7 cellular contexts compared by ENCODE assay signal in the genomic region with DNA sequence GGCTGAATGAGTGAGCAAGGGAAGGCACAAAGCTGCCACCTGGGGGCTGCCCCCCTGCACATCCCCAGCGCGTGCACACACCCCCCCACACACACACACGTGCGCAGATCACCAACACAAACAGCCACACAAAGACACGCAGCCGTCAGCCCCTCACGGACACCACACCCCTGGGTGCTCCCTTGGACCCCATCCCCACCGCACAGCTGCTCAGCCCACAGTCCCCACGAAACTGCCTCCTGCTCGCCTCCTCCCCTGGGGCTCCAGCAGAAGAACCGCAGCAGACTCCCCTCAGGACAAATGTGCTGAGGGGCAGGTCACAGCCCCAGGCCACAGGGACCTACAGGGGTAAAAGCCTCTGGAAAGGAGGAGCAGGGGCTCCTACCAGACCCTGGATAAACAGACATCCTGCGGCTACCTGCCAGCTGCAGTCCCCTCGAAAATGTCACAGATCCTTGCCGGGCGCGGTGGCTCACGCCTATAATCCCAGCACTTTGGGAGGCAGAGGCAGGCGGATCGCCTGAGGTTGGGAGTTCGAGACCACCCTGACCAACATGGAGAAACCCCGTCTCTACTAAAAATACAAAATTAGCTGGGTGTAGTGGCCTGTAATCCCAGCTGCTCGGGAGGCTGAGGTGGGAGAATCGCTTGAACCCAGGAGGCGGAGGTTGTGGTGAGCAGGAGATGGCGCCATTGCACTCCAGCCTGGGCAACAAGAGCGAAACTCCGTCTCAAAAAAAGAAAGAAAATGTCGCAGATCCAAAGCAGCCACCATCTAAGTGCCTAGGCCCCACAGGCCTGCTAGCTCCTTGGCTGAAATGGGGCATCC. TPM values are rescaled to one million over a fixed set of nuclear protein-coding genes. Genes with fewer than 3 reads are reported as not detected.
DNase-seq lines count a peak whose midpoint lies in the region; ATAC-seq and TF ChIP-seq lines count a peak whose summit lies in the region.
"Had no signal": no experiment of that assay in that cellular context is flagged by ENCODE, and none has a peak within 500 bp of the region (broad histone marks: within the 10 kb centered on the region; RNA-seq: fewer than 3 reads in every experiment).

No MANE protein-coding gene starts in this region.

- peaks cover 46 to 55% of the 10 kb centered on the region in 2 donors for H3K36me3 Mint-ChIP-seq in stimulated activated naive B cell treated with anti-CD40 and anti-IgM and Interleukin-4, amounts not matched to agents 10 μg/mL and 1 μg/mL and 100 μg/mL, for 72 hours

- no peak for TF ChIP-seq POLR2A in heart left ventricle (IDR thresholded peaks at IDR 0.05)

- no peak for ATAC-seq in heart left ventricle
- ATAC-seq in stimulated activated naive B cell treated with anti-CD40 and anti-IgM and Interleukin-4, amounts not matched to agents 10 μg/mL and 1 μg/mL and 100 μg/mL, for 72 hours (replicated peaks), result no peak

- H3K27ac ChIP-seq in heart left ventricle, result peak overlapping the region in 8 of 12 donors; percentile 81 to 97 (median 92)
- H3K27ac ChIP-seq in right atrium auricular region, result peak overlapping the region in 1 of 2 donors; percentile 93
- H3K27ac ChIP-seq: colonic mucosa had no signal

- intact Hi-C loops in heart left ventricle (cut with DNase I), result loop anchor here in 5 of 10 donors (5.0 to 10.0 kb wide), 3 partner anchors 55 to 172 kb away; partner anchors contain the start of gene GLYCTK (in 2 of the 5)

- H3K27me3 Mint-ChIP-seq in stimulated activated naive B cell treated with anti-CD40 and anti-IgM and Interleukin-4, amounts not matched to agents 10 μg/mL and 1 μg/mL and 100 μg/mL, for 72 hours, result no peaks in the 10 kb centered on the region

- peaks cover 0 to 76% (median 55%) of the 10 kb centered on the region in 9 donors for H3K36me3 ChIP-seq in heart left ventricle
- peaks cover 48% of the 10 kb centered on the region for H3K36me3 ChIP-seq in right atrium auricular region

- H3K9me3 Mint-ChIP-seq in stimulated activated naive B cell treated with anti-CD40 and anti-IgM and Interleukin-4, amounts not matched to agents 10 μg/mL and 1 μg/mL and 100 μg/mL, for 72 hours, result no peaks in the 10 kb centered on the region

- H3K9me3 ChIP-seq in heart left ventricle (no peaks in the 10 kb centered on the region), right atrium auricular region (no peaks in the 10 kb centered on the region)
- H3K9me3 ChIP-seq: colonic mucosa had no signal

- DNase-seq in heart left ventricle (no peak), right atrium auricular region (ENCODE audit: low spot score) (no peak), cardiac fibroblast (ENCODE audit: low read depth in 2 of 2) (no peak), NCI-H82 treated with DMSO at 0.1 percent for 48 hours (lab: John Stamatoyannopoulos, UW; ENCODE audit: unreplicated experiment) (no peak), cerebellar cortex (ENCODE audit: low spot score) (no peak)
- no peak for DNase-seq in stimulated activated naive B cell treated with anti-CD40 and anti-IgM and Interleukin-4, amounts not matched to agents 10 μg/mL and 1 μg/mL and 100 μg/mL, for 72 hours

- WGBS in heart left ventricle, 4 donors, result 71 to 88% (median 80%) methylated on average over 24 to 28 of the region's 28 CpGs

- H3K4me3 Mint-ChIP-seq in stimulated activated naive B cell treated with anti-CD40 and anti-IgM and Interleukin-4, amounts not matched to agents 10 μg/mL and 1 μg/mL and 100 μg/mL, for 72 hours, result peak overlapping the region in 1 of 2 donors; percentile 36

- H3K4me1 ChIP-seq in heart left ventricle (peaks cover 3 to 59% (median 39%) of the 10 kb centered on the region in 12 donors), right atrium auricular region (peaks cover 0 to 57% of the 10 kb centered on the region in 2 donors)

- no peaks in the 10 kb centered on the region for H3K27me3 ChIP-seq in heart left ventricle
- no peaks in the 10 kb centered on the region for H3K27me3 ChIP-seq in right atrium auricular region
- H3K27me3 ChIP-seq: colonic mucosa had no signal

- H3K4me3 ChIP-seq in heart left ventricle (peak overlapping the region in 10 of 12 donors; percentile 7 to 59 (median 40)), right atrium auricular region (no peak overlapping the region), cardiac fibroblast (replicated peaks in 1 of 2; ENCODE audit: low read depth in 2 of 2, low read length in 2 of 2) (no peak overlapping the region)
- H3K4me3 ChIP-seq: colonic mucosa had no signal

- peak in 5 of 12 donors; percentile 4 to 31 (median 15) for TF ChIP-seq CTCF in heart left ventricle (IDR thresholded peaks at IDR 0.05)
- no peak for TF ChIP-seq CTCF in right atrium auricular region (IDR thresholded peaks at IDR 0.05)
- TF ChIP-seq CTCF in cardiac fibroblast (IDR thresholded peaks at IDR 0.05; ENCODE audit: low read depth, low read length), result peak; percentile 3

- H3K4me1 Mint-ChIP-seq in stimulated activated naive B cell treated with anti-CD40 and anti-IgM and Interleukin-4, amounts not matched to agents 10 μg/mL and 1 μg/mL and 100 μg/mL, for 72 hours, result peaks cover 31 to 78% of the 10 kb centered on the region in 2 donors

- peak overlapping the region; percentile 81 for H3K27ac Mint-ChIP-seq in stimulated activated naive B cell treated with anti-CD40 and anti-IgM and Interleukin-4, amounts not matched to agents 10 μg/mL and 1 μg/mL and 100 μg/mL, for 72 hours

RNA-seq across cellular contexts. Expression of gene TWF2, which starts 6.5 kb away (rescaled TPM):
- total RNA-seq in heart left ventricle (100 to 1,000 TPM in 7 of 9 donors, 10 to 100 TPM in 2; 62.9 to 133 (median 117) TPM), right atrium auricular region (10 to 100 TPM; 54.4 to 58.6 TPM)
- polyA plus RNA-seq in heart left ventricle, result 100 to 1,000 TPM in 1 of 2 donors, 10 to 100 TPM in 1; 45.8 to 109 TPM

RNA-seq across cellular contexts. Expression of gene TLR9, which starts 7.0 kb away (rescaled TPM):
- total RNA-seq in heart left ventricle (under 1 TPM in 8 of 9 donors, not detected in 1; 0.12 to 0.65 (median 0.29) TPM), right atrium auricular region (not detected)
- polyA plus RNA-seq in heart left ventricle, result under 1 TPM; 0.04 to 0.23 TPM

RNA-seq across cellular contexts. Expression of gene PPM1M, which starts 13.1 kb away (rescaled TPM):
- total RNA-seq in heart left ventricle (10 to 100 TPM in 2 of 9 donors, 1 to 10 TPM in 7; 5.7 to 30.2 (median 8.2) TPM), right atrium auricular region (1 to 10 TPM; 5.7 to 8.1 TPM)
- polyA plus RNA-seq in heart left ventricle, result 1 to 10 TPM; 5.6 to 6.6 TPM

RNA-seq across cellular contexts. Expression of gene ALAS1, which starts 34.5 kb away (rescaled TPM):
- total RNA-seq in heart left ventricle, result 100 to 1,000 TPM in 8 of 9 donors, 10 to 100 TPM in 1; 77.9 to 213 (median 146) TPM
- 100 to 1,000 TPM; 107 to 132 TPM for polyA plus RNA-seq in heart left ventricle
- total RNA-seq in right atrium auricular region, result 100 to 1,000 TPM in 1 of 2 donors, 10 to 100 TPM in 1; 69.7 to 103 TPM

RNA-seq across cellular contexts. Expression of gene WDR82, which starts 46.0 kb away (rescaled TPM):
- 10 to 100 TPM; 44.9 to 73.6 (median 61.2) TPM for total RNA-seq in heart left ventricle
- polyA plus RNA-seq in heart left ventricle, result 10 to 100 TPM; 24.7 to 69.2 TPM
- 10 to 100 TPM; 43.2 to 43.8 TPM for total RNA-seq in right atrium auricular region

Comparison
In these comparisons a context has a peak if more than half of its experiments do, and no peak if none do; other contexts are left out.
1. H3K4me3 ChIP-seq: peak in heart left ventricle (10 of 12); none in right atrium auricular region (0 of 2) and cardiac fibroblast (0 of 2).